In genomic region chr11:33377100-33377851, GRCh38 we compare ENCODE assay signal across 2 cellular contexts.
TF ChIP-seq lines count a peak whose summit lies in the region.

No MANE protein-coding gene starts in this region.

TF ChIP-seq in IMR-90, 13 proteins besides CTCF, POLR2A, EP300 and RAD21 (continued from another document):
- TF ChIP-seq USF2 (IDR thresholded peaks at IDR 0.05; ENCODE audit: low read depth, low read length) (no peak), RFX5 (IDR thresholded peaks at IDR 0.05; ENCODE audit: low read depth, low read length) (no peak), MXI1 (IDR thresholded peaks at IDR 0.05; ENCODE audit: borderline replicate concordance, low read depth, low read length) (no peak), RCOR1 (IDR thresholded peaks at IDR 0.05; ENCODE audit: insufficient replicate concordance, low read length) (no peak), MAZ (IDR thresholded peaks at IDR 0.05; ENCODE audit: borderline replicate concordance, low read depth, low read length) (no peak), CHD1 (IDR thresholded peaks at IDR 0.05; ENCODE audit: low read depth, low read length) (no peak), MAFK (IDR thresholded peaks at IDR 0.05; ENCODE audit: low read depth, low read length) (no peak), ELK1 (IDR thresholded peaks at IDR 0.05; ENCODE audit: borderline replicate concordance, low read depth, low read length) (no peak), BHLHE40 (IDR thresholded peaks at IDR 0.05; ENCODE audit: low read depth, low read length) (no peak), NFE2L2 (IDR thresholded peaks at IDR 0.05; ENCODE audit: low read depth, low read length) (no peak), FOS (IDR thresholded peaks at IDR 0.05; ENCODE audit: low read depth, low read length) (no peak), SMC3 (IDR thresholded peaks at IDR 0.05; ENCODE audit: low read depth, low read length) (no peak)

TF ChIP-seq in neural cell, 6 proteins besides CTCF, POLR2A, EP300 and RAD21 (continued from another document):
- TF ChIP-seq REST (IDR thresholded peaks at IDR 0.05; ENCODE audit: borderline replicate concordance) (no peak), TAF1 (IDR thresholded peaks at IDR 0.05; ENCODE audit: low read depth) (no peak), EZH2 (IDR thresholded peaks at IDR 0.05; ENCODE audit: borderline replicate concordance, insufficient read depth, low read length, poor library complexity, severe bottlenecking) (no peak), POLR2AphosphoS5 (IDR thresholded peaks at IDR 0.05) (no peak), SMC3 (conservative IDR thresholded peaks at IDR 0.05; ENCODE audit: poor library complexity) (no peak)
